In the genomic region with DNA sequence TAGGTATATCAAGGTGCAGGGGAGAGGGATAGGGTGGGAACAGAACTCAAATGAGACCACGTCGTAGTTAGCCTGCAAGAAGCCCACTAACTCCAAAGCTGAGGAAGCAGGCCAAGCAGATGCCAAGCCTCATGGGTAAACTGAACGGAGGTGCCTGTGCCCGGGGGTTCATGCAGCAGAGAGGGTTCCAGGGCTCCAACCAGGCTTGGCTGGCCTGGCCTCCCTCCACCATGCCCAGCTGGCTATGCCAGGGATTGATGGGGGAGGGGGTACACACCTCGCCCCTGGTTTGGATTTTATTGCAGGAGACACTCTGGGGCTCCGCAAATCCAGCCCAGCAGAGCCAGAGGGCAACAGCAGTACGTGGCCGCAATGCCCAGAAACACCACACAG, we compare ENCODE assay signal across 12 cellular contexts. TPM values are rescaled to one million over a fixed set of nuclear protein-coding genes. Genes with fewer than 3 reads are reported as not detected.
A peak's percentile ranks its signal among the peaks of the same experiment; 100 is the strongest.
DNase-seq lines count a peak whose midpoint lies in the region; ATAC-seq and TF ChIP-seq lines count a peak whose summit lies in the region.
"Had no signal": no experiment of that assay in that cellular context is flagged by ENCODE, and none has a peak within 500 bp of the region (broad histone marks: within the 10 kb centered on the region; RNA-seq: fewer than 3 reads in every experiment).

No MANE protein-coding gene starts in this region.

- peaks cover 71% of the 10 kb centered on the region for H4K20me1 ChIP-seq in BLaER1

- H3K27ac ChIP-seq in BLaER1, result peak overlapping the region; percentile 61
- peak overlapping the region; percentile 58 to 97 (median 93) for H3K27ac ChIP-seq in adrenal gland
- H3K27ac ChIP-seq in mucosa of rectum (ENCODE audit: low read depth in 2 of 2, low read length in 2 of 2), result peak overlapping the region; percentile 44 to 66
- H3K27ac ChIP-seq: C4-2B had no signal

- no peak for DNase-seq in adrenal gland
- DNase-seq in activated gamma-delta T cell (lab: John Stamatoyannopoulos, UW), result no peak
- no peak for DNase-seq in left lobe of liver (ENCODE audit: low spot score)
- DNase-seq: activated CD4-positive, alpha-beta T cell treated with anti-CD3 and anti-CD28 coated beads, Interleukin-2, amount 50 U/mL, for 1 hour; NCI-H1417; stimulated activated CD4-positive, alpha-beta T cell treated with anti-CD3 and anti-CD28 coated beads, Interleukin-15, amount 100 ng/mL, for 24 hours had no signal

- 52 to 82% (median 62%) methylated on average over 4 to 8 of the region's 8 CpGs for WGBS in adrenal gland, 4 donors

- H3K9ac ChIP-seq in BLaER1 (peak overlapping the region; percentile 58), mucosa of rectum (ENCODE audit: low read depth in 1 of 2, low read length in 2 of 2) (peak overlapping the region in 1 of 2 donors; percentile 21)

- H3K36me3 ChIP-seq in BLaER1 (no peaks in the 10 kb centered on the region), adrenal gland (replicated peaks in 1 of 2) (no peaks in the 10 kb centered on the region), mucosa of rectum (ENCODE audit: control insufficient read depth in 2 of 2, insufficient read depth in 2 of 2, low read length in 2 of 2) (peaks cover 0 to 3% of the 10 kb centered on the region in 2 donors)

- H3K27me3 ChIP-seq in BLaER1 (no peaks in the 10 kb centered on the region), adrenal gland (no peaks in the 10 kb centered on the region), mucosa of rectum (ENCODE audit: control insufficient read depth in 2 of 2, insufficient read depth in 2 of 2, low read length in 2 of 2) (no peaks in the 10 kb centered on the region)

- TF ChIP-seq POLR2A in adrenal gland (IDR thresholded peaks at IDR 0.05), result peak in 1 of 2 donors; percentile 2

- H3K4me2 ChIP-seq in BLaER1, result peak overlapping the region; percentile 90

- no peak for ATAC-seq in left lobe of liver
- no peak for ATAC-seq in HG02885 (IDR thresholded peaks at IDR 0.05; ENCODE audit: poor library complexity, unreplicated experiment)
- ATAC-seq: GM12878 had no signal

- H3K4me1 ChIP-seq in BLaER1 (peaks cover 89% of the 10 kb centered on the region), adrenal gland (replicated peaks in 1 of 2) (peaks cover 75 to 99% of the 10 kb centered on the region in 2 donors), mucosa of rectum (ENCODE audit: control insufficient read depth in 2 of 2, insufficient read depth in 2 of 2, low read length in 2 of 2) (peaks cover 45 to 55% of the 10 kb centered on the region in 2 donors)

- no peaks in the 10 kb centered on the region for H3K9me3 ChIP-seq in BLaER1
- H3K9me3 ChIP-seq in adrenal gland (replicated peaks in 1 of 3), result no peaks in the 10 kb centered on the region
- no peaks in the 10 kb centered on the region for H3K9me3 ChIP-seq in mucosa of rectum (ENCODE audit: control insufficient read depth in 2 of 2, low read length in 2 of 2)

- intact Hi-C loops in adrenal gland (cut with DNase I), result no loop called here

- peak overlapping the region; percentile 22; the same call in 1 of the 2 replicates for H3K4me3 ChIP-seq in BLaER1
- H3K4me3 ChIP-seq in adrenal gland, result no peak overlapping the region
- H3K4me3 ChIP-seq in mucosa of rectum (ENCODE audit: low read length in 2 of 2), result no peak overlapping the region
- H3K4me3 ChIP-seq: GM12878 had no signal

- no peak for TF ChIP-seq CTCF in adrenal gland (IDR thresholded peaks at IDR 0.05)

RNA-seq across cellular contexts. Expression of gene PXN, which starts 27.3 kb away (rescaled TPM):
- total RNA-seq in adrenal gland (100 to 1,000 TPM in 4 of 8 donors, 10 to 100 TPM in 4; 45.3 to 156 (median 85.7) TPM), left lobe of liver (24.0 TPM)
- 100 to 1,000 TPM in 2 of 3 donors, 10 to 100 TPM in 1; 79.9 to 142 (median 123) TPM for polyA plus RNA-seq in adrenal gland

RNA-seq across cellular contexts. Expression of gene RPLP0, which starts 37.3 kb away (rescaled TPM):
- 1,000 to 10,000 TPM; 1,495 to 3,084 (median 1,728) TPM for total RNA-seq in adrenal gland
- polyA plus RNA-seq in adrenal gland, result 1,000 to 10,000 TPM; 1,257 to 2,060 (median 2,032) TPM
- total RNA-seq in left lobe of liver, result 743 TPM

RNA-seq across cellular contexts. Expression of gene GCN1, which starts 43.7 kb away (rescaled TPM):
- total RNA-seq in adrenal gland (10 to 100 TPM; 42.4 to 98.5 (median 56.2) TPM), left lobe of liver (42.7 TPM)
- 10 to 100 TPM; 22.0 to 31.3 (median 25.3) TPM for polyA plus RNA-seq in adrenal gland

RNA-seq across cellular contexts. Expression of gene RNU4-2, which starts 53.5 kb away (rescaled TPM):
- total RNA-seq in adrenal gland, result 1,000 to 10,000 TPM in 4 of 8 donors, under 1 TPM in 4; under 0.01 to 8,354 (median 2,408) TPM
- polyA plus RNA-seq in adrenal gland, result not detected
- 3,631 TPM for total RNA-seq in left lobe of liver
- polyA plus RNA-seq: urinary bladder had no signal

RNA-seq across cellular contexts. Expression of gene RNU4-1, which starts 54.8 kb away (rescaled TPM):
- total RNA-seq in adrenal gland (1,000 to 10,000 TPM in 4 of 8 donors, under 1 TPM in 3, not detected in 1; under 0.01 to 2,678 (median 1,544) TPM), left lobe of liver (1,949 TPM)
- not detected for polyA plus RNA-seq in adrenal gland
- polyA plus RNA-seq: urinary bladder had no signal
